In genomic region chr20:62097881-62098407, GRCh38 we compare ENCODE assay signal across 23 cellular contexts.
"Had no signal": no experiment of that assay in that cellular context is flagged by ENCODE, and none has a peak within 500 bp of the region (broad histone marks: within the 10 kb centered on the region; RNA-seq: fewer than 3 reads in every experiment).

No MANE protein-coding gene starts in this region.

- H3K9me3 ChIP-seq: MG63 had no signal

- H3K27ac ChIP-seq: HL-60, SJCRH30 had no signal

- FAIRE-seq: RCC 7860 had no signal

- ATAC-seq: SK-N-SH treated with all-trans-retinoic acid at 6 μM for 48 hours had no signal

- H3K4me1 ChIP-seq: SJCRH30 had no signal

- DNase-seq: IMR-90, Karpas-422, KG1, MG63, NCI-H1092, NCI-H1105 treated with DMSO at 0.1 percent for 48 hours, NCI-H1417 treated with DMSO at 0.1 percent for 48 hours, NCI-H146, NCI-H1694 treated with DMSO at 0.1 percent for 48 hours, NCI-H1930, NCI-H2081, NCI-H2107, NCI-H2227 treated with DMSO at 0.1 percent for 48 hours, NCI-H524, NCI-H526 treated with DMSO at 0.1 percent for 48 hours, NCI-H774, RPMI8226, SHP77, SJCRH30, T-helper 1 cell had no signal

- H3K27me3 ChIP-seq: MG63, SJCRH30 had no signal

- H3K4me3 ChIP-seq: MG63, SJCRH30 had no signal

- H3K36me3 ChIP-seq: MG63, SJCRH30 had no signal
